In the genomic region with DNA sequence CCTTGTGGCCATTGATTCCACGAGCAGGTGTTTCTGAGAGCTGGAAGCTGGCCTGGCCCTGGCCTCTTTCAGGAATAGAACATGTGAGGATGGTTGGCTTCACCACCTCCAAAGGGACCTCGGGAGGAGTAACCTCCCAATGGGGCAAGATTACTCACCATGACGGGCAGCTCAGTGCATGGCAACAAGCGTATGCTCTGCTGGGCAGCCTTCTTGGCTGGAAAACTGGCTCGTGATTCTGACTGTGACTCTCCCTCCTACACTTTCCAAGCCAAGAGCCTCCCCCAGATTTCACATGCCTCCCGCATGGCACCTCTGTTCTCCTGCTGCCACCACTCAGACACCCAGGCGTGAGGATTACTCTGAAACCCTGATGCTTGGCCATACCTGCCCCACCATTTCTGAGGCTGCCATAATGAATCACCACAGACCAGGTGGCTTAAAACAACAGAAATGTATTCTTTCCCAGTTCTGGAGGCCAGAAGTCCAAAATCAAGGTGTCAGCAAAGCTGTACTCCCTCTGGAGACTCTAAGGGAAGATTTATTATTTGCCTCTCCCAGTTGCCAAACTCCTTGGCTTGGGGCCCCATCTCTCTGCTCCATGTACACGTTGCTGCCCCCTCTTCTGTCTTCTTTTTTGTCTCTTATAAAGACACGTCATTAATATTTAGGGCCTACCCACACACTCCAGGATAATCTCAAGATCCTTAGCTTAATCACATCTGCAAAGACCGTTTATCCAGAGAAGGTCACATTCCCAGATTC, we compare ENCODE assay signal across 10 cellular contexts.
DNase-seq lines count a peak whose midpoint lies in the region; ATAC-seq and TF ChIP-seq lines count a peak whose summit lies in the region.
"Had no signal": no experiment of that assay in that cellular context is flagged by ENCODE, and none has a peak within 500 bp of the region (broad histone marks: within the 10 kb centered on the region; RNA-seq: fewer than 3 reads in every experiment).

No MANE protein-coding gene starts in this region.

- no peaks in the 10 kb centered on the region for H3K27me3 Mint-ChIP-seq in naive thymus-derived CD8-positive, alpha-beta T cell

- peak overlapping the region in 2 of 10 donors; percentile 25 to 61 for H3K27ac Mint-ChIP-seq in naive thymus-derived CD8-positive, alpha-beta T cell

- no peak for TF ChIP-seq CTCF in suprapubic skin (IDR thresholded peaks at IDR 0.05)
- TF ChIP-seq CTCF in A673 (conservative IDR thresholded peaks at IDR 0.05; ENCODE audit: low read depth, low read length), result no peak

- no TSS peak for BruUV-seq in A673 (replicated peaks; lab: Mats Ljungman, UMichigan)

- 62% methylated on average over 10 of the region's 10 CpGs for WGBS in suprapubic skin

- no peaks in the 10 kb centered on the region for H3K27me3 ChIP-seq in suprapubic skin
- H3K27me3 ChIP-seq in A673 (replicated peaks; ENCODE audit: insufficient read depth, low read depth, low read length, poor library complexity), result no peaks in the 10 kb centered on the region

- peaks cover 31 to 65% (median 39%) of the 10 kb centered on the region in 4 donors for H3K4me1 Mint-ChIP-seq in naive thymus-derived CD8-positive, alpha-beta T cell

- H3K36me3 ChIP-seq in suprapubic skin (no peaks in the 10 kb centered on the region), A673 (ENCODE audit: insufficient read depth, low read length, poor library complexity, severe bottlenecking) (no peaks in the 10 kb centered on the region)

- peak overlapping the region in 2 of 10 donors; percentile 8 to 68 for H3K4me3 Mint-ChIP-seq in naive thymus-derived CD8-positive, alpha-beta T cell

- TF ChIP-seq EP300 in suprapubic skin (IDR thresholded peaks at IDR 0.05), result no peak

- intact Hi-C loops in A673 (cut with micrococcal nuclease; ENCODE audit: unreplicated experiment), result no loop called here

- H3K27ac ChIP-seq in suprapubic skin (peak overlapping the region; percentile 62), A673 (ENCODE audit: low read depth, low read length, poor library complexity, severe bottlenecking) (no peak overlapping the region)
- H3K27ac ChIP-seq: 22Rv1 had no signal

- peaks cover 54% of the 10 kb centered on the region for H3K4me1 ChIP-seq in suprapubic skin
- H3K4me1 ChIP-seq in A673 (ENCODE audit: insufficient read depth, low read length, poor library complexity, severe bottlenecking), result peaks cover 6% of the 10 kb centered on the region

- POLR2A ChIA-PET in A673 (lab: Charles Lee; ENCODE audit: low non-redundant PET), result no interaction called here
- POLR2A ChIA-PET in naive thymus-derived CD8-positive, alpha-beta T cell (lab: Charles Lee), result no interaction called here

- CTCF ChIA-PET in A673 (lab: Charles Lee), result no interaction called here

- no peak for ATAC-seq in naive thymus-derived CD8-positive, alpha-beta T cell
- no peak for ATAC-seq in HG02610 (IDR thresholded peaks at IDR 0.05; ENCODE audit: unreplicated experiment)

- no peaks in the 10 kb centered on the region for H3K9me3 Mint-ChIP-seq in naive thymus-derived CD8-positive, alpha-beta T cell

- no peak for TF ChIP-seq POLR2A in suprapubic skin (IDR thresholded peaks at IDR 0.05)

- H3K4me3 ChIP-seq in suprapubic skin (no peak overlapping the region), A673 (ENCODE audit: low read depth, low read length, poor library complexity, severe bottlenecking) (no peak overlapping the region)

- H3K9me3 ChIP-seq in suprapubic skin (no peaks in the 10 kb centered on the region), A673 (ENCODE audit: low read depth, low read length, poor library complexity, severe bottlenecking) (no peaks in the 10 kb centered on the region)

- H3K36me3 Mint-ChIP-seq in naive thymus-derived CD8-positive, alpha-beta T cell, result no peaks in the 10 kb centered on the region

- peak; percentile 26 for DNase-seq in DMS53 (lab: John Stamatoyannopoulos, UW)
- DNase-seq in DMS53 treated with DMSO at 0.1 percent for 48 hours (lab: John Stamatoyannopoulos, UW; ENCODE audit: unreplicated experiment), result no peak
- peak; percentile 29 for DNase-seq in amniotic epithelial cell (ENCODE audit: low read depth)
- DNase-seq in hypothalamus (lab: John Stamatoyannopoulos, UW), result peak in 27 of 51 donors; percentile 10 to 79 (median 34)
- no peak for DNase-seq in suprapubic skin (ENCODE audit: low spot score in 2 of 2)
- no peak for DNase-seq in A673 (ENCODE audit: low spot score)
- no peak for DNase-seq in naive thymus-derived CD8-positive, alpha-beta T cell
- DNase-seq: NCI-H526 treated with DMSO at 0.1 percent for 48 hours had no signal

Comparison
In these comparisons a context has a peak if more than half of its experiments do, and no peak if none do; other contexts are left out.
1. DNase-seq: peak in DMS53 (single experiment), amniotic epithelial cell (single experiment) and hypothalamus (27 of 51); none in DMS53 treated with DMSO at 0.1 percent for 48 hours (single experiment), suprapubic skin (0 of 2), A673 (single experiment) and naive thymus-derived CD8-positive, alpha-beta T cell (0 of 10).